ENCODE assay signal across 12 cellular contexts in genomic region chr12:11718768-11719253, GRCh38.
DNase-seq lines count a peak whose midpoint lies in the region; ATAC-seq and TF ChIP-seq lines count a peak whose summit lies in the region.
"Had no signal": no experiment of that assay in that cellular context is flagged by ENCODE, and none has a peak within 500 bp of the region (broad histone marks: within the 10 kb centered on the region; RNA-seq: fewer than 3 reads in every experiment).

No MANE protein-coding gene starts in this region.

- no peak overlapping the region for H2BK15ac ChIP-seq in mesendoderm (replicated peaks; ENCODE audit: low read depth)

- H3K9ac ChIP-seq in HUES6 (ENCODE audit: low read length) = peak overlapping the region; percentile 3
- H3K9ac ChIP-seq in colonic mucosa (ENCODE audit: low read depth in 2 of 2, low read length in 2 of 2) = no peak overlapping the region
- no peak overlapping the region for H3K9ac ChIP-seq in mesendoderm (ENCODE audit: low read length)

- peaks cover 3 to 23% (median 13%) of the 10 kb centered on the region in 3 donors for H3K36me3 Mint-ChIP-seq in CD8-positive, alpha-beta memory T cell

- H3K9me3 Mint-ChIP-seq in CD8-positive, alpha-beta memory T cell = no peaks in the 10 kb centered on the region
- H3K9me3 Mint-ChIP-seq: memory B cell had no signal

- no peak overlapping the region for H3K18ac ChIP-seq in mesendoderm (ENCODE audit: low read length)

- H3K27ac ChIP-seq in HUES6 (ENCODE audit: low read depth, low read length) (no peak overlapping the region), colonic mucosa (peak overlapping the region; percentile 29), mesendoderm (ENCODE audit: low read depth, low read length) (peak overlapping the region; percentile 55)
- no peak overlapping the region for H3K27ac ChIP-seq in CD8-positive, alpha-beta memory T cell (ENCODE audit: low read depth, low read length)

- intact Hi-C loops in colonic mucosa (cut with DNase I) = no loop called here

- H3K4me1 Mint-ChIP-seq in CD8-positive, alpha-beta memory T cell = peaks cover 19 to 55% (median 39%) of the 10 kb centered on the region in 3 donors

- peak overlapping the region; percentile 41 for H2BK5ac ChIP-seq in mesendoderm (ENCODE audit: low read length)

- no peaks in the 10 kb centered on the region for H3K79me2 ChIP-seq in mesendoderm (ENCODE audit: control insufficient read depth, insufficient read depth, low read length)

- H3K9me3 ChIP-seq in HUES6 (ENCODE audit: control insufficient read depth, insufficient read depth, low read depth, low read length) (no peaks in the 10 kb centered on the region), colonic mucosa (no peaks in the 10 kb centered on the region)
- H3K9me3 ChIP-seq in CD8-positive, alpha-beta memory T cell (ENCODE audit: low read length) = no peaks in the 10 kb centered on the region
- H3K9me3 ChIP-seq: body of pancreas had no signal

- no peak overlapping the region for H4K8ac ChIP-seq in mesendoderm (ENCODE audit: low read depth, low read length)

- H3K23ac ChIP-seq in mesendoderm (ENCODE audit: low read length) = no peak overlapping the region

- no peak overlapping the region for H4K5ac ChIP-seq in mesendoderm (ENCODE audit: low read length)

- DNase-seq in AG08396 (ENCODE audit: low spot score) (peak; percentile 58), colonic mucosa (no peak), mesendoderm (peak; percentile 84), omental fat pad (ENCODE audit: low spot score) (no peak), CD1c-positive myeloid dendritic cell (ENCODE audit: extremely low spot score) (no peak), NCI-H1092 (lab: John Stamatoyannopoulos, UW) (no peak)
- DNase-seq in CD8-positive, alpha-beta memory T cell = no peak
- DNase-seq: body of pancreas, DND-41, NCI-H446 had no signal

- no peak overlapping the region for H3K4me3 Mint-ChIP-seq in CD8-positive, alpha-beta memory T cell
- H3K4me3 Mint-ChIP-seq: memory B cell had no signal

- H3K79me1 ChIP-seq in mesendoderm (ENCODE audit: low read length) = no peaks in the 10 kb centered on the region

- no peak overlapping the region for H3K4ac ChIP-seq in mesendoderm (ENCODE audit: low read depth, low read length)

- H3K4me3 ChIP-seq in HUES6 (ENCODE audit: low read depth, low read length) (no peak overlapping the region), colonic mucosa (no peak overlapping the region), mesendoderm (ENCODE audit: low read length) (no peak overlapping the region)
- no peak overlapping the region for H3K4me3 ChIP-seq in CD8-positive, alpha-beta memory T cell (ENCODE audit: low read length)
- H3K4me3 ChIP-seq: body of pancreas had no signal

- H3K56ac ChIP-seq in mesendoderm (ENCODE audit: low read length) = peak overlapping the region; percentile 58

- CTCF ChIA-PET in CD8-positive, alpha-beta memory T cell (lab: Charles Lee) = no interaction called here

- no peak overlapping the region for H2AK5ac ChIP-seq in mesendoderm (ENCODE audit: low read length)

- H3K4me2 ChIP-seq in mesendoderm (ENCODE audit: low read length) = no peak overlapping the region

- H3K27me3 Mint-ChIP-seq in CD8-positive, alpha-beta memory T cell = no peaks in the 10 kb centered on the region
- H3K27me3 Mint-ChIP-seq: memory B cell had no signal

- POLR2A ChIA-PET in CD8-positive, alpha-beta memory T cell (lab: Charles Lee) = no interaction called here

- H3K4me1 ChIP-seq in HUES6 (ENCODE audit: control insufficient read depth, insufficient read depth, low read length) = peaks cover 37% of the 10 kb centered on the region
- peaks cover 7% of the 10 kb centered on the region for H3K4me1 ChIP-seq in colonic mucosa
- H3K4me1 ChIP-seq in mesendoderm (ENCODE audit: control insufficient read depth, low read depth, low read length) = peaks cover 21% of the 10 kb centered on the region
- no peaks in the 10 kb centered on the region for H3K4me1 ChIP-seq in CD8-positive, alpha-beta memory T cell (ENCODE audit: insufficient read depth, low read length)

- H3K27me3 ChIP-seq in HUES6 (ENCODE audit: control insufficient read depth, insufficient read depth, low read length) (no peaks in the 10 kb centered on the region), colonic mucosa (no peaks in the 10 kb centered on the region), mesendoderm (ENCODE audit: insufficient read depth, low read length, poor library complexity) (no peaks in the 10 kb centered on the region)
- no peaks in the 10 kb centered on the region for H3K27me3 ChIP-seq in CD8-positive, alpha-beta memory T cell (ENCODE audit: insufficient read depth, low read length, poor library complexity, severe bottlenecking)
- H3K27me3 ChIP-seq: body of pancreas had no signal

- H3K27ac Mint-ChIP-seq in CD8-positive, alpha-beta memory T cell = peak overlapping the region in 1 of 8 donors; percentile 8

- ATAC-seq in omental fat pad (ENCODE audit: low FRiP score) = no peak
- ATAC-seq: body of pancreas had no signal

- H3K36me3 ChIP-seq in HUES6 (ENCODE audit: control insufficient read depth, insufficient read depth, low read length) (no peaks in the 10 kb centered on the region), colonic mucosa (no peaks in the 10 kb centered on the region), mesendoderm (ENCODE audit: control insufficient read depth, insufficient read depth, low read length) (no peaks in the 10 kb centered on the region)
- H3K36me3 ChIP-seq in CD8-positive, alpha-beta memory T cell (ENCODE audit: insufficient read depth, low read length) = no peaks in the 10 kb centered on the region

- H2BK120ac ChIP-seq in mesendoderm (ENCODE audit: low read depth, low read length) = no peak overlapping the region

- WGBS in mesendoderm (ENCODE audit: extremely low coverage, insufficient coverage, low lambda C conversion rate) = no CpG with 5 or more reads among the region's 6 CpGs

- TF ChIP-seq CTCF in colonic mucosa (IDR thresholded peaks at IDR 0.05) (no peak), omental fat pad (IDR thresholded peaks at IDR 0.05) (no peak)

Comparison
In these comparisons a context has a peak if more than half of its experiments do, and no peak if none do; other contexts are left out.
1. DNase-seq: peak in AG08396 (single experiment) and mesendoderm (single experiment); none in colonic mucosa (single experiment), omental fat pad (single experiment), CD1c-positive myeloid dendritic cell (single experiment), NCI-H1092 (single experiment) and CD8-positive, alpha-beta memory T cell (0 of 5).
2. H3K27ac ChIP-seq: peak in colonic mucosa (single experiment) and mesendoderm (single experiment); none in HUES6 (single experiment) and CD8-positive, alpha-beta memory T cell (single experiment).